ENCODE assay signal across 1 cellular context in the genomic region with DNA sequence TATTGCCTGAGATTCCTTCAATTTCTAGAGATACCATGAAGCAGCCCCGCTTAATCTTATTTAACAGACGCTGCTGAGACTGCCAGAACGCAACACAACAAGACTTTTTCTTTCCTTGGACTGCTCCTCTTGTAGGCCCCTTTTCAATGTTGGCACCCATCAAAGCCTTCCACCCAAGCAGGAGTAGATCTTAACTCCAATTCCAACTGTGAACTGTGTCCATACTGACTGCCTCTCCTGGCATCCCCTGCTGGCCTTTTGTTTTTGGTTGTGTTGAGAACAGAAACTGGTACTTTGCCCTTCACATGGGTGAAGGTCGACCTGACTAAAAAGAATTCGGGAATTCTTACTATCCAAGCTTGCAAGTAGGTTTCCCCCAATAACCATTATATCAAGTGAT.
TF ChIP-seq lines count a peak whose summit lies in the region.

No MANE protein-coding gene starts in this region.

TF ChIP-seq in H1, 55 proteins besides CTCF, POLR2A, EP300 and RAD21:
- TF ChIP-seq RNF2 (IDR thresholded peaks at IDR 0.05; ENCODE audit: borderline replicate concordance, low read depth, low read length, missing control alignments, poor library complexity, severe bottlenecking) (no peak), HDAC2 (IDR thresholded peaks at IDR 0.05; ENCODE audit: borderline replicate concordance in 1 of 2, low read depth in 2 of 2, low read length in 2 of 2) (peak in 1 of 2 experiments; percentile 64; a peak in 1 of 4 replicates)
